8 cellular contexts compared by ENCODE assay signal in genomic region chr9:130229759-130230158, GRCh38. TPM values are rescaled to one million over a fixed set of nuclear protein-coding genes. Genes with fewer than 3 reads are reported as not detected.
"Had no signal": no experiment of that assay in that cellular context is flagged by ENCODE, and none has a peak within 500 bp of the region (broad histone marks: within the 10 kb centered on the region; RNA-seq: fewer than 3 reads in every experiment).

No MANE protein-coding gene starts in this region.

- DNase-seq: GDM1, GF-D8 had no signal

- ATAC-seq: GM12878 had no signal

- FAIRE-seq: G401.6, GM12878, GM12891, GM12892, GM18507, GM19239 had no signal

- H3K4me3 ChIP-seq: GM12878 had no signal

RNA-seq across cellular contexts. Expression of gene HMCN2, which starts 35.8 kb away (rescaled TPM):
- total RNA-seq: GM12878 had no signal
